ENCODE assay signal across 22 cellular contexts in genomic region chr6:157683707-157684106, GRCh38.
"Had no signal": no experiment of that assay in that cellular context is flagged by ENCODE, and none has a peak within 500 bp of the region (broad histone marks: within the 10 kb centered on the region; RNA-seq: fewer than 3 reads in every experiment).

No MANE protein-coding gene starts in this region.

- H3K9me3 ChIP-seq: ovary, psoas muscle, thoracic aorta, tibial nerve, upper lobe of left lung had no signal

- H3K4me3 ChIP-seq: dorsolateral prefrontal cortex, hepatocyte, ovary, psoas muscle, thoracic aorta, tibial nerve, upper lobe of left lung had no signal

- H3K9me3 Mint-ChIP-seq: natural killer cell; stimulated activated naive B cell treated with anti-CD40 and anti-IgM and Interleukin-4, amounts not matched to agents 10 μg/mL and 1 μg/mL and 100 μg/mL, for 72 hours; stimulated activated naive CD8-positive, alpha-beta T cell treated with anti-CD3 and anti-CD28 coated beads, Interleukin-15, Interleukin-2, amounts not matched to agents 100 ng/mL and 50 ng/mL, for 24 hours had no signal

- DNase-seq: dorsolateral prefrontal cortex; effector CD4-positive, alpha-beta T cell; head of caudate nucleus; kidney; mesendoderm; midbrain; natural killer cell; occipital lobe; posterior cingulate gyrus; psoas muscle; right cardiac atrium; small intestine; stimulated activated CD4-positive, alpha-beta T cell treated with anti-CD3 and anti-CD28 coated beads, Interleukin-15, amount 100 ng/mL, for 24 hours; stimulated activated CD4-positive, alpha-beta T cell treated with anti-CD3 and anti-CD28 coated beads, Interleukin-2, amount 100 ng/mL, for 48 hours; stimulated activated naive B cell treated with anti-CD40 and anti-IgM and Interleukin-4, amounts not matched to agents 10 μg/mL and 1 μg/mL and 100 μg/mL, for 72 hours; upper lobe of left lung had no signal

- H3K79me2 ChIP-seq: hepatocyte had no signal

- H3K4me3 Mint-ChIP-seq: natural killer cell; stimulated activated naive B cell treated with anti-CD40 and anti-IgM and Interleukin-4, amounts not matched to agents 10 μg/mL and 1 μg/mL and 100 μg/mL, for 72 hours; stimulated activated naive CD8-positive, alpha-beta T cell treated with anti-CD3 and anti-CD28 coated beads, Interleukin-15, Interleukin-2, amounts not matched to agents 100 ng/mL and 50 ng/mL, for 24 hours had no signal

- H3K36me3 ChIP-seq: ovary, thoracic aorta, tibial nerve, upper lobe of left lung had no signal

- H3K27me3 ChIP-seq: dorsolateral prefrontal cortex, hepatocyte, ovary, tibial nerve, upper lobe of left lung had no signal

- H3K4me1 Mint-ChIP-seq: natural killer cell; stimulated activated naive B cell treated with anti-CD40 and anti-IgM and Interleukin-4, amounts not matched to agents 10 μg/mL and 1 μg/mL and 100 μg/mL, for 72 hours had no signal

- ATAC-seq: left lobe of liver; natural killer cell; right cardiac atrium; stimulated activated naive B cell treated with anti-CD40 and anti-IgM and Interleukin-4, amounts not matched to agents 10 μg/mL and 1 μg/mL and 100 μg/mL, for 72 hours had no signal

- H3K4me1 ChIP-seq: tibial nerve had no signal

- H3K27ac Mint-ChIP-seq: natural killer cell; stimulated activated naive B cell treated with anti-CD40 and anti-IgM and Interleukin-4, amounts not matched to agents 10 μg/mL and 1 μg/mL and 100 μg/mL, for 72 hours; stimulated activated naive CD8-positive, alpha-beta T cell treated with anti-CD3 and anti-CD28 coated beads, Interleukin-15, Interleukin-2, amounts not matched to agents 100 ng/mL and 50 ng/mL, for 24 hours had no signal

- H3K27me3 Mint-ChIP-seq: stimulated activated naive B cell treated with anti-CD40 and anti-IgM and Interleukin-4, amounts not matched to agents 10 μg/mL and 1 μg/mL and 100 μg/mL, for 72 hours; stimulated activated naive CD8-positive, alpha-beta T cell treated with anti-CD3 and anti-CD28 coated beads, Interleukin-15, Interleukin-2, amounts not matched to agents 100 ng/mL and 50 ng/mL, for 24 hours had no signal

- H2AFZ ChIP-seq: hepatocyte had no signal

- H3K36me3 Mint-ChIP-seq: natural killer cell; stimulated activated naive B cell treated with anti-CD40 and anti-IgM and Interleukin-4, amounts not matched to agents 10 μg/mL and 1 μg/mL and 100 μg/mL, for 72 hours had no signal

- H3K4me2 ChIP-seq: hepatocyte had no signal

- H3K27ac ChIP-seq: dorsolateral prefrontal cortex, ovary, psoas muscle, thoracic aorta, tibial nerve, upper lobe of left lung had no signal
